9 cellular contexts compared by ENCODE assay signal in genomic region chr6:31114970-31115849, GRCh38. TPM values are rescaled to one million over a fixed set of nuclear protein-coding genes. Genes with fewer than 3 reads are reported as not detected.
DNase-seq lines count a peak whose midpoint lies in the region; ATAC-seq and TF ChIP-seq lines count a peak whose summit lies in the region.
"Had no signal": no experiment of that assay in that cellular context is flagged by ENCODE, and none has a peak within 500 bp of the region (broad histone marks: within the 10 kb centered on the region; RNA-seq: fewer than 3 reads in every experiment).

No MANE protein-coding gene starts in this region.

- peak; percentile 29 for DNase-seq in DMS 273 (lab: John Stamatoyannopoulos, UW; ENCODE audit: unreplicated experiment)
- no peak for DNase-seq in DMS 273 treated with DMSO at 0.1 percent for 48 hours (lab: John Stamatoyannopoulos, UW)
- DNase-seq in breast epithelium (ENCODE audit: low spot score in 2 of 2): no peak
- no peak for DNase-seq in left lung
- no peak for DNase-seq in upper lobe of right lung

- peak in 1 of 3 donors; percentile 27 for TF ChIP-seq CTCF in breast epithelium (IDR thresholded peaks at IDR 0.05)
- no peak for TF ChIP-seq CTCF in left lung (IDR thresholded peaks at IDR 0.05)
- peak; percentile 34 for TF ChIP-seq CTCF in upper lobe of right lung (IDR thresholded peaks at IDR 0.05)

- H3K36me3 ChIP-seq in breast epithelium: no peaks in the 10 kb centered on the region
- H3K36me3 ChIP-seq in left lung: no peaks in the 10 kb centered on the region
- no peaks in the 10 kb centered on the region for H3K36me3 ChIP-seq in upper lobe of right lung

- H3K27me3 ChIP-seq in breast epithelium (no peaks in the 10 kb centered on the region), left lung (no peaks in the 10 kb centered on the region), upper lobe of right lung (no peaks in the 10 kb centered on the region)

- no peaks in the 10 kb centered on the region for H3K9me3 ChIP-seq in breast epithelium
- H3K9me3 ChIP-seq in left lung: no peaks in the 10 kb centered on the region
- H3K9me3 ChIP-seq in upper lobe of right lung: no peaks in the 10 kb centered on the region

- TF ChIP-seq POLR2A in breast epithelium (IDR thresholded peaks at IDR 0.05): no peak

- intact Hi-C loops in breast epithelium (cut with DNase I; ENCODE audit: low total_unique reads) (no loop called here), left lung (cut with DNase I) (no loop called here), upper lobe of right lung (cut with DNase I) (no loop called here)

- H3K27ac ChIP-seq in breast epithelium: peak overlapping the region; percentile 91 to 96
- peak overlapping the region; percentile 63 to 65 for H3K27ac ChIP-seq in left lung
- H3K27ac ChIP-seq in upper lobe of right lung: peak overlapping the region; percentile 74
- H3K27ac ChIP-seq: 22Rv1 had no signal

- ATAC-seq in left lung (peak; percentile 68), upper lobe of right lung (peak; percentile 65), GM18519 (IDR thresholded peaks at IDR 0.05; ENCODE audit: low FRiP score, unreplicated experiment) (no peak), HG02763 (IDR thresholded peaks at IDR 0.05; ENCODE audit: unreplicated experiment) (no peak), HG02981 (IDR thresholded peaks at IDR 0.05; ENCODE audit: unreplicated experiment) (no peak)

- H3K4me1 ChIP-seq in breast epithelium: peaks cover 9 to 15% of the 10 kb centered on the region in 2 donors
- H3K4me1 ChIP-seq in left lung: peaks cover 11 to 22% of the 10 kb centered on the region in 2 donors
- peaks cover 19% of the 10 kb centered on the region for H3K4me1 ChIP-seq in upper lobe of right lung

- H3K4me3 ChIP-seq in breast epithelium (peak overlapping the region; percentile 10 to 61 (median 27)), left lung (no peak overlapping the region), upper lobe of right lung (peak overlapping the region; percentile 34)

RNA-seq across cellular contexts. Expression of gene PSORS1C1, which starts 0.6 kb away (rescaled TPM):
- total RNA-seq in breast epithelium: 1 to 10 TPM in 2 of 3 donors, under 1 TPM in 1; 0.48 to 2.0 (median 1.9) TPM
- total RNA-seq in left lung: 10 to 100 TPM in 1 of 2 donors, 1 to 10 TPM in 1; 3.5 to 11.7 TPM
- total RNA-seq in upper lobe of right lung: 8.2 TPM

RNA-seq across cellular contexts. Expression of gene C6orf15, which starts 2.8 kb away (rescaled TPM):
- total RNA-seq in breast epithelium (under 1 TPM in 1 of 3 donors, not detected in 2; 0.59 TPM), left lung (not detected), upper lobe of right lung (not detected)

RNA-seq across cellular contexts. Expression of gene CDSN, which starts 5.0 kb away (rescaled TPM):
- total RNA-seq in breast epithelium (under 1 TPM in 1 of 3 donors, not detected in 2; 0.59 TPM), left lung (under 1 TPM; 0.13 to 0.61 TPM), upper lobe of right lung (not detected)

RNA-seq across cellular contexts. Expression of gene PSORS1C2, which starts 23.7 kb away (rescaled TPM):
- total RNA-seq in breast epithelium: not detected
- not detected for total RNA-seq in left lung
- not detected for total RNA-seq in upper lobe of right lung

RNA-seq across cellular contexts. Expression of gene CCHCR1, which starts 42.4 kb away (rescaled TPM):
- total RNA-seq in breast epithelium: 10 to 100 TPM; 10.9 to 17.1 (median 17.0) TPM
- total RNA-seq in left lung: 10 to 100 TPM; 18.9 to 22.1 TPM
- 12.5 TPM for total RNA-seq in upper lobe of right lung

Comparison
In these comparisons a context has a peak if more than half of its experiments do, and no peak if none do; other contexts are left out.
1. H3K4me3 ChIP-seq: peak in breast epithelium (3 of 3) and upper lobe of right lung (single experiment); none in left lung (0 of 2).
2. ATAC-seq: peak in left lung (single experiment) and upper lobe of right lung (single experiment); none in GM18519 (single experiment), HG02763 (single experiment) and HG02981 (single experiment).
3. Peak in every context shown above with its lines, with median percentiles within 50 percentile points of each other: H3K27ac ChIP-seq.